Comparison of ENCODE assay signal across 20 cellular contexts in genomic region chr11:120308081-120308480, GRCh38.
"Had no signal": no experiment of that assay in that cellular context is flagged by ENCODE, and none has a peak within 500 bp of the region (broad histone marks: within the 10 kb centered on the region; RNA-seq: fewer than 3 reads in every experiment).

No MANE protein-coding gene starts in this region.

- H3K36me3 ChIP-seq: MG63 had no signal

- H3K9me3 ChIP-seq: MG63, SK-N-SH had no signal

- H3K4me3 ChIP-seq: MG63 had no signal

- H3K27me3 ChIP-seq: MG63 had no signal

- DNase-seq: IMR-90, Karpas-422, KG1, MG63, NCI-H1092, NCI-H1105 treated with DMSO at 0.1 percent for 48 hours, NCI-H1417 treated with DMSO at 0.1 percent for 48 hours, NCI-H146, NCI-H1694 treated with DMSO at 0.1 percent for 48 hours, NCI-H1930, NCI-H2081, NCI-H2107, NCI-H2227 treated with DMSO at 0.1 percent for 48 hours, NCI-H524, NCI-H526 treated with DMSO at 0.1 percent for 48 hours, NCI-H774, RPMI8226, SHP77, SK-N-SH had no signal

- ATAC-seq: HepG2 had no signal
